Comparison of ENCODE assay signal across 23 cellular contexts in genomic region chr2:44529448-44529847, GRCh38.
"Had no signal": no experiment of that assay in that cellular context is flagged by ENCODE, and none has a peak within 500 bp of the region (broad histone marks: within the 10 kb centered on the region; RNA-seq: fewer than 3 reads in every experiment).

No MANE protein-coding gene starts in this region.

- H3K36me3 ChIP-seq: heart left ventricle, lower lobe of right lung, transverse colon had no signal

- H3K27me3 ChIP-seq: esophagus muscularis mucosa, foreskin keratinocyte, heart left ventricle, left lung, testis, transverse colon had no signal

- H3K4me3 ChIP-seq: esophagus muscularis mucosa, heart left ventricle, left lung, lower lobe of right lung, mucosa of descending colon, testis, transverse colon had no signal

- DNase-seq: activated CD4-positive, alpha-beta memory T cell treated with anti-CD3 and anti-CD28 coated beads for 36 hours; activated CD4-positive, alpha-beta T cell treated with anti-CD3 and anti-CD28 coated beads, Interleukin-2, amount 10 ng/mL, durations not matched to agents 24 days and 14 days; activated CD4-positive, CD25-positive, alpha-beta regulatory T cell treated with anti-CD3 and anti-CD28 coated beads, Interleukin-2, amount 50 U/mL, for 72 hours; activated CD8-positive, alpha-beta memory T cell treated with anti-CD3 and anti-CD28 coated beads, Interleukin-2, amount 50 U/mL, for 4 hours; activated gamma-delta T cell treated with Interleukin-2 at 50 U/mL for 16 hours; activated naive CD4-positive, alpha-beta T cell treated with anti-CD3 and anti-CD28 coated beads, Interleukin-2, amount 50 U/mL, for 16 hours; activated T-cell treated with anti-CD3 and anti-CD28 coated beads, Interleukin-2, amount 50 U/mL, for 24 hours; central memory CD4-positive, alpha-beta T cell; endodermal cell; foreskin keratinocyte; heart left ventricle; left lung; lower lobe of right lung; mesendoderm; mucosa of descending colon; posterior cingulate gyrus; right cardiac atrium; stimulated activated CD4-positive, alpha-beta T cell treated with anti-CD3 and anti-CD28 coated beads, Interleukin-2, amount 100 ng/mL, for 48 hours; stimulated activated naive CD4-positive, alpha-beta T cell treated with Interleukin-2 at 50 U/mL for 16 hours; testis; transverse colon had no signal

- H3K27ac ChIP-seq: esophagus muscularis mucosa, foreskin keratinocyte, heart left ventricle, left lung, lower lobe of right lung, testis, transverse colon had no signal

- ATAC-seq: foreskin keratinocyte; heart left ventricle; left lung; lower lobe of right lung; mucosa of descending colon; natural killer cell treated with Interleukin-12 subunit alpha and Interleukin-12 subunit beta and Interleukin-15 and Interleukin-18, amount 100 ng/mL, for 72 hours; right cardiac atrium had no signal

- H3K9me3 ChIP-seq: esophagus muscularis mucosa, left lung, lower lobe of right lung, mucosa of descending colon, testis, transverse colon had no signal

- H3K4me1 ChIP-seq: esophagus muscularis mucosa, heart left ventricle, left lung, lower lobe of right lung, testis, transverse colon had no signal
